6 cellular contexts compared by ENCODE assay signal in genomic region chr9:34611251-34611810, GRCh38.
A peak's percentile ranks its signal among the peaks of the same experiment; 100 is the strongest.
DNase-seq lines count a peak whose midpoint lies in the region; ATAC-seq and TF ChIP-seq lines count a peak whose summit lies in the region.

No MANE protein-coding gene starts in this region.

- CTCF ChIA-PET in HEK293 (lab: Yijun Ruan, JAX), result interaction anchor here (0.6 to 10.3 kb wide), 12 partner anchors 9 to 890 kb away, joined by 3 to 164 read pairs (median 3); partner anchors contain the start of genes DCTN3 and SIGMAR1

- H3K36me3 ChIP-seq in HEK293 (ENCODE audit: control insufficient read depth in 2 of 2, insufficient read depth in 1 of 2, low read length in 2 of 2) (peaks cover under 1 to 45% of the 10 kb centered on the region in 2 experiments; a peak in 2 of 3 replicates), adipocyte (ENCODE audit: control insufficient read depth, insufficient read depth, low read length, severe bottlenecking) (peaks cover 26% of the 10 kb centered on the region), mucosa of rectum (ENCODE audit: control insufficient read depth in 2 of 2, insufficient read depth in 2 of 2, low read length in 2 of 2) (peaks cover 12 to 20% of the 10 kb centered on the region in 2 donors)

- TF ChIP-seq CTCF in HEK293 (tag by site-specific recombination; IDR thresholded peaks at IDR 0.05), result no peak

- no peaks in the 10 kb centered on the region for H3K9me3 ChIP-seq in HEK293 (ENCODE audit: control insufficient read depth, insufficient read depth, low read depth, low read length)
- no peaks in the 10 kb centered on the region for H3K9me3 ChIP-seq in adipocyte (ENCODE audit: control insufficient read depth, low read length)
- H3K9me3 ChIP-seq in mucosa of rectum (ENCODE audit: control insufficient read depth in 2 of 2, low read length in 2 of 2), result no peaks in the 10 kb centered on the region

- H3K4me1 ChIP-seq in HEK293 (ENCODE audit: control insufficient read depth, insufficient read depth, low read length) (no peaks in the 10 kb centered on the region), adipocyte (ENCODE audit: control insufficient read depth, insufficient read depth, low read length) (peaks cover 21% of the 10 kb centered on the region), mucosa of rectum (ENCODE audit: control insufficient read depth in 2 of 2, insufficient read depth in 2 of 2, low read length in 2 of 2) (peaks cover 21 to 25% of the 10 kb centered on the region in 2 donors)

- H3K27ac ChIP-seq in HEK293 (ENCODE audit: extremely low read depth, low read depth, low read length) (peak overlapping the region; percentile 87), mucosa of rectum (ENCODE audit: low read depth in 2 of 2, low read length in 2 of 2) (peak overlapping the region; percentile 74)

- no peak for ATAC-seq in HG03342 (IDR thresholded peaks at IDR 0.05; ENCODE audit: unreplicated experiment)

- H3K4me3 ChIP-seq in HEK293 (ENCODE audit: low read depth, low read length) (peak overlapping the region; percentile 76), adipocyte (ENCODE audit: low read length) (peak overlapping the region; percentile 97), mucosa of rectum (ENCODE audit: low read length in 2 of 2) (peak overlapping the region; percentile 92)

- POLR2A ChIA-PET in HEK293 (lab: Yijun Ruan, JAX), result interaction anchor here (0.6 to 2.4 kb wide), 3 partner anchors 9 to 109 kb away, joined by 3 to 11 read pairs (median 3); partner anchors contain the start of genes DCTN3 and SIGMAR1

- DNase-seq in adipocyte (ENCODE audit: low read depth) (peak; percentile 18), HCEC 1CT (no peak)
- no peak for DNase-seq in stimulated activated CD4-positive, alpha-beta T cell treated with anti-CD3 and anti-CD28 coated beads, Interleukin-2, amount 100 ng/mL, for 48 hours

- H3K9ac ChIP-seq in adipocyte (ENCODE audit: low read length) (peak overlapping the region; percentile 99), mucosa of rectum (ENCODE audit: low read depth in 1 of 2, low read length in 2 of 2) (peak overlapping the region; percentile 97 to 99)

- H3K27me3 ChIP-seq in adipocyte (replicated peaks; ENCODE audit: control insufficient read depth, insufficient read depth, low read length) (no peaks in the 10 kb centered on the region), mucosa of rectum (ENCODE audit: control insufficient read depth in 2 of 2, insufficient read depth in 2 of 2, low read length in 2 of 2) (no peaks in the 10 kb centered on the region)

TF ChIP-seq in HEK293, 187 proteins besides CTCF, POLR2A, EP300 and RAD21:
- TF ChIP-seq ZNF560 (tag by site-specific recombination; IDR thresholded peaks at IDR 0.05; ENCODE audit: borderline replicate concordance) (no peak), ZNF785 (tag by site-specific recombination; IDR thresholded peaks at IDR 0.05) (no peak), ZNF280D (tag by site-specific recombination; IDR thresholded peaks at IDR 0.05) (no peak), ZNF121 (tag by site-specific recombination; IDR thresholded peaks at IDR 0.05) (no peak), ZNF645 (tag by site-specific recombination; IDR thresholded peaks at IDR 0.05) (no peak), ZNF398 (tag by site-specific recombination; IDR thresholded peaks at IDR 0.05) (no peak), SCRT1 (tag by site-specific recombination; IDR thresholded peaks at IDR 0.05; ENCODE audit: borderline replicate concordance) (no peak), KLF17 (tag by site-specific recombination; IDR thresholded peaks at IDR 0.05) (no peak), ZNF513 (tag by site-specific recombination; IDR thresholded peaks at IDR 0.05) (no peak), ZNF341 (tag by site-specific recombination; IDR thresholded peaks at IDR 0.05; ENCODE audit: low read depth) (no peak), ZNF2 (tag by site-specific recombination; IDR thresholded peaks at IDR 0.05) (no peak)
